Comparison of ENCODE assay signal across 24 cellular contexts in genomic region chr12:45260481-45260824, GRCh38. TPM values are rescaled to one million over a fixed set of nuclear protein-coding genes. Genes with fewer than 3 reads are reported as not detected.
DNase-seq lines count a peak whose midpoint lies in the region; ATAC-seq, FAIRE-seq and TF ChIP-seq lines count a peak whose summit lies in the region.
"Had no signal": no experiment of that assay in that cellular context is flagged by ENCODE, and none has a peak within 500 bp of the region (broad histone marks: within the 10 kb centered on the region; RNA-seq: fewer than 3 reads in every experiment).

No MANE protein-coding gene starts in this region.

- H3K4me1 ChIP-seq in cardiac muscle cell (ENCODE audit: low read depth): peaks cover 40% of the 10 kb centered on the region
- peaks cover 15% of the 10 kb centered on the region for H3K4me1 ChIP-seq in astrocyte (ENCODE audit: insufficient read depth, low read length)
- H3K4me1 ChIP-seq in liver (ENCODE audit: control insufficient read depth in 4 of 4, insufficient read depth in 4 of 4, low read length in 3 of 4): peaks cover 4 to 31% (median 30%) of the 10 kb centered on the region in 4 donors
- peaks cover 0 to 50% (median 43%) of the 10 kb centered on the region in 5 donors for H3K4me1 ChIP-seq in subcutaneous abdominal adipose tissue (ENCODE audit: control insufficient read depth in 5 of 5, insufficient read depth in 5 of 5, low read length in 5 of 5)

- H3K36me3 Mint-ChIP-seq in astrocyte (ENCODE audit: low read depth, unreplicated experiment): peaks cover 2% of the 10 kb centered on the region

- H3K79me2 ChIP-seq in astrocyte (ENCODE audit: insufficient read depth, low read length): peaks cover 86% of the 10 kb centered on the region

- H4K20me1 ChIP-seq in astrocyte (ENCODE audit: insufficient read depth, low read length): peaks cover 26% of the 10 kb centered on the region

- H3K36me3 ChIP-seq in cardiac muscle cell: no peaks in the 10 kb centered on the region
- no peaks in the 10 kb centered on the region for H3K36me3 ChIP-seq in astrocyte (ENCODE audit: insufficient read depth, low read length)
- H3K36me3 ChIP-seq in liver (ENCODE audit: control insufficient read depth in 4 of 4, insufficient read depth in 3 of 4, low read depth in 1 of 4, low read length in 3 of 4): no peaks in the 10 kb centered on the region
- H3K36me3 ChIP-seq in subcutaneous abdominal adipose tissue (ENCODE audit: control insufficient read depth in 5 of 5, insufficient read depth in 5 of 5, low read length in 5 of 5): no peaks in the 10 kb centered on the region
- H3K36me3 ChIP-seq: neutrophil, stomach had no signal

- DNase-seq in cardiac muscle cell (ENCODE audit: low read depth in 1 of 2, low spot score in 1 of 2) (no peak), Right ventricle myocardium inferior (ENCODE audit: missing footprints) (no peak), astrocyte (ENCODE audit: low read depth) (no peak), T-helper 1 cell (no peak), GM19239 (ENCODE audit: insufficient read length, low spot score) (no peak), EL (no peak)
- DNase-seq: ACHN; activated CD4-positive, alpha-beta T cell treated with anti-CD3 and anti-CD28 coated beads, Interleukin-2, amount 50 U/mL, for 48 hours; activated naive CD4-positive, alpha-beta T cell treated with anti-CD3 and anti-CD28 coated beads for 36 hours; body of pancreas; CD4-positive, alpha-beta T cell; head of caudate nucleus; midbrain; NCI-H1092 treated with DMSO at 0.1 percent for 48 hours; NCI-H524 treated with DMSO at 0.1 percent for 48 hours; right cardiac atrium; stomach had no signal

- no peak for ATAC-seq in Right ventricle myocardium inferior
- ATAC-seq: body of pancreas had no signal

- H3K4me1 Mint-ChIP-seq in astrocyte (ENCODE audit: low read depth, unreplicated experiment): peaks cover 58% of the 10 kb centered on the region

- H3K27me3 Mint-ChIP-seq in astrocyte (ENCODE audit: low read depth, unreplicated experiment): no peaks in the 10 kb centered on the region
- H3K27me3 Mint-ChIP-seq: CD4-positive, alpha-beta T cell; dendritic cell treated with granulocyte-macrophage colony-stimulating factor and Interleukin-4, amounts not matched to agents 40 ng/mL and 50 ng/mL, for 4 days had no signal

- no peak overlapping the region for H3K4me3 Mint-ChIP-seq in astrocyte (ENCODE audit: unreplicated experiment)
- H3K4me3 Mint-ChIP-seq: activated naive CD4-positive, alpha-beta T cell treated with anti-CD3 and anti-CD28 coated beads for 36 hours; CD4-positive, alpha-beta T cell; dendritic cell treated with granulocyte-macrophage colony-stimulating factor and Interleukin-4, amounts not matched to agents 40 ng/mL and 50 ng/mL, for 4 days had no signal

- intact Hi-C loops in Right ventricle myocardium inferior (cut with DNase I): no loop called here

- peak overlapping the region; percentile 16 for H3K27ac ChIP-seq in cardiac muscle cell
- H3K27ac ChIP-seq in astrocyte (ENCODE audit: low read depth, low read length): no peak overlapping the region
- H3K27ac ChIP-seq in liver (ENCODE audit: low read depth in 1 of 2, low read length in 2 of 2): peak overlapping the region; percentile 42 to 70
- peak overlapping the region; percentile 87 for H3K27ac ChIP-seq in subcutaneous abdominal adipose tissue (ENCODE audit: low read depth, low read length)
- H3K27ac ChIP-seq: body of pancreas, neutrophil had no signal

- H2AFZ ChIP-seq in astrocyte (ENCODE audit: low read depth, low read length): no peak overlapping the region

- H3K27ac Mint-ChIP-seq in astrocyte (ENCODE audit: unreplicated experiment): peak overlapping the region; percentile 91
- H3K27ac Mint-ChIP-seq: activated naive CD4-positive, alpha-beta T cell treated with anti-CD3 and anti-CD28 coated beads for 36 hours; CD4-positive, alpha-beta T cell; dendritic cell treated with granulocyte-macrophage colony-stimulating factor and Interleukin-4, amounts not matched to agents 40 ng/mL and 50 ng/mL, for 4 days had no signal

- TF ChIP-seq CTCF in cardiac muscle cell (IDR thresholded peaks at IDR 0.05; ENCODE audit: low read depth, low read length) (no peak), astrocyte (IDR thresholded peaks at IDR 0.05; ENCODE audit: insufficient read depth, low read depth, low read length) (no peak), liver (IDR thresholded peaks at IDR 0.05; ENCODE audit: low read depth, low read length, missing input control) (no peak)

- no peaks in the 10 kb centered on the region for H3K9me3 ChIP-seq in cardiac muscle cell (ENCODE audit: low read depth)
- H3K9me3 ChIP-seq in astrocyte (ENCODE audit: insufficient read depth, low read depth, low read length): no peaks in the 10 kb centered on the region
- H3K9me3 ChIP-seq in liver (ENCODE audit: control insufficient read depth in 4 of 4, low read length in 3 of 4): no peaks in the 10 kb centered on the region
- no peaks in the 10 kb centered on the region for H3K9me3 ChIP-seq in subcutaneous abdominal adipose tissue (ENCODE audit: control insufficient read depth in 5 of 5, low read length in 5 of 5)
- H3K9me3 ChIP-seq: body of pancreas, neutrophil, stomach had no signal

- WGBS in liver: 44% methylated on average over 2 of the region's 2 CpGs

- H3K4me3 ChIP-seq in cardiac muscle cell (no peak overlapping the region), astrocyte (ENCODE audit: insufficient read depth, low read depth, low read length) (no peak overlapping the region), liver (ENCODE audit: low read depth in 1 of 3, low read length in 3 of 3) (no peak overlapping the region), subcutaneous abdominal adipose tissue (ENCODE audit: low read depth in 1 of 5, low read length in 5 of 5) (peak overlapping the region in 1 of 5 donors; percentile 3)
- H3K4me3 ChIP-seq: body of pancreas, stomach had no signal

- no peak overlapping the region for H3K4me2 ChIP-seq in astrocyte (ENCODE audit: low read length)

- FAIRE-seq in astrocyte (lab: Jason Lieb, UNC) (no peak), GM19239 (lab: Jason Lieb, UNC) (no peak)
- FAIRE-seq: islet of Langerhans, TTC549, urothelium cell line had no signal

- H3K27me3 ChIP-seq in cardiac muscle cell: no peaks in the 10 kb centered on the region
- H3K27me3 ChIP-seq in astrocyte (ENCODE audit: insufficient read depth, low read length): no peaks in the 10 kb centered on the region
- H3K27me3 ChIP-seq in liver (ENCODE audit: control insufficient read depth in 4 of 4, insufficient read depth in 4 of 4, low read length in 3 of 4): no peaks in the 10 kb centered on the region
- H3K27me3 ChIP-seq in subcutaneous abdominal adipose tissue (ENCODE audit: control insufficient read depth in 5 of 5, insufficient read depth in 4 of 5, low read length in 5 of 5): no peaks in the 10 kb centered on the region
- H3K27me3 ChIP-seq: body of pancreas, neutrophil, stomach had no signal

- H3K9ac ChIP-seq in astrocyte (ENCODE audit: low read length): no peak overlapping the region
- no peak overlapping the region for H3K9ac ChIP-seq in liver (ENCODE audit: low read depth in 1 of 2, low read length in 2 of 2)
- H3K9ac ChIP-seq in subcutaneous abdominal adipose tissue (ENCODE audit: low read length in 5 of 5): no peak overlapping the region

- no peak for TF ChIP-seq RAD21 in liver (IDR thresholded peaks at IDR 0.05)

- H3K9me3 Mint-ChIP-seq in astrocyte (ENCODE audit: unreplicated experiment): no peaks in the 10 kb centered on the region
- H3K9me3 Mint-ChIP-seq: activated naive CD4-positive, alpha-beta T cell treated with anti-CD3 and anti-CD28 coated beads for 36 hours; CD4-positive, alpha-beta T cell; dendritic cell treated with granulocyte-macrophage colony-stimulating factor and Interleukin-4, amounts not matched to agents 40 ng/mL and 50 ng/mL, for 4 days had no signal

TF ChIP-seq in liver, 16 proteins besides CTCF, POLR2A, EP300 and RAD21:
- TF ChIP-seq EGR1 (IDR thresholded peaks at IDR 0.05; ENCODE audit: low read depth in 2 of 2): no peak
- peak in 1 of 2 donors; percentile 8 for TF ChIP-seq GABPA (IDR thresholded peaks at IDR 0.05 in 1 of 2, conservative IDR thresholded peaks at IDR 0.05 in 1 of 2)
- peak; percentile 2 for TF ChIP-seq MAX (IDR thresholded peaks at IDR 0.05)
TF ChIP-seq in liver: peak in this region for 2.

RNA-seq across cellular contexts. Expression of gene ANO6, which starts 44.6 kb away (rescaled TPM):
- total RNA-seq in cardiac muscle cell (34.8 and 50.8 TPM in 2 replicates), Right ventricle myocardium inferior (49.0 TPM), astrocyte (111 and 113 TPM in 2 replicates), liver (10 to 100 TPM; 36.8 to 52.3 TPM)
- polyA plus RNA-seq in cardiac muscle cell (36.0 and 53.1 TPM in 2 replicates), liver (10 to 100 TPM; 18.6 to 21.5 TPM)
